13 cellular contexts compared by ENCODE assay signal in the genomic region with DNA sequence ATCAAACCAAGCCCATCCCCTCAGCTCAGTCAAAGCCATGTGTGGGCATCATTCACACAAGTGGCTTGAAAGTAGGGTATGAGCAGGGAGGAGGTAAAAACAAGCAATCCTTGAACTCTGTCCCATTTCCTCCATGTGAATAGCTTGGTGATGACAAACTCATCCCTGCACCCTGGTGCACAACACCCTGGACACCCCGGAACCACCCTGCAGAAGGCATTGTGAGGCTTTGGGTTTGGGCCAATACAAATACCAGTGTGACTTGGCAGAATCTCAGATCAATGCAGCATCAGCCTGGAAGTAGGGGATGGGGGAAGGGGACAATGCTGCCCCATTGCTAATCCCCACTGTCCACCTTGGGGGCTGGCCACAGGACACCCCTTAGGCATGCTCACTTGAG. TPM values are rescaled to one million over a fixed set of nuclear protein-coding genes. Genes with fewer than 3 reads are reported as not detected.
A peak's percentile ranks its signal among the peaks of the same experiment; 100 is the strongest.
DNase-seq lines count a peak whose midpoint lies in the region; ATAC-seq, FAIRE-seq and TF ChIP-seq lines count a peak whose summit lies in the region.
"Had no signal": no experiment of that assay in that cellular context is flagged by ENCODE, and none has a peak within 500 bp of the region (broad histone marks: within the 10 kb centered on the region; RNA-seq: fewer than 3 reads in every experiment).

No MANE protein-coding gene starts in this region.

- no peak overlapping the region for H3K4me3 ChIP-seq in CD4-positive, alpha-beta memory T cell (ENCODE audit: low read length in 2 of 2)
- no peak overlapping the region for H3K4me3 ChIP-seq in bronchial epithelial cell (ENCODE audit: low read depth, low read length)
- H3K4me3 ChIP-seq: GM12878, hepatocyte had no signal

- peak overlapping the region; percentile 19 for H3K27ac ChIP-seq in CD4-positive, alpha-beta memory T cell (ENCODE audit: low read depth, low read length)
- H3K27ac ChIP-seq: hepatocyte had no signal

- H3K9me3 ChIP-seq in CD4-positive, alpha-beta memory T cell (ENCODE audit: control insufficient read depth in 1 of 2, low read length in 2 of 2) = no peaks in the 10 kb centered on the region

- intact Hi-C loops in CD4-positive, alpha-beta memory T cell (cut with micrococcal nuclease) = no loop called here
- intact Hi-C loops in activated CD4-positive, alpha-beta T cell treated with anti-CD3 and anti-CD28 coated beads for 36 hours (cut with DNase I, micrococcal nuclease) = no loop called here

- no peaks in the 10 kb centered on the region for H3K36me3 ChIP-seq in CD4-positive, alpha-beta memory T cell (ENCODE audit: insufficient read depth, low read length)
- H3K36me3 ChIP-seq in bronchial epithelial cell (ENCODE audit: control insufficient read depth, insufficient read depth, low read length) = no peaks in the 10 kb centered on the region

- CTCF ChIA-PET in CD4-positive, alpha-beta memory T cell (lab: Charles Lee; ENCODE audit: partially characterized antibody) = interaction anchor here (0.6 kb wide), 1 partner anchor 222 kb away, joined by 3 read pairs; no protein-coding TSS in a partner anchor
- CTCF ChIA-PET in activated CD4-positive, alpha-beta T cell treated with anti-CD3 and anti-CD28 coated beads for 36 hours (lab: Charles Lee) = no interaction called here
- CTCF ChIA-PET in activated CD4-positive, alpha-beta memory T cell treated with anti-CD3 and anti-CD28 coated beads, Interleukin-2, amount 10 ng/mL, durations not matched to agents 7 days and 5 days (lab: Charles Lee) = no interaction called here

- peak; percentile 81; the same call in 1 of the 2 replicates for TF ChIP-seq EP300 in Ishikawa (IDR thresholded peaks at IDR 0.05; ENCODE audit: borderline replicate concordance)

- H3K4me3 Mint-ChIP-seq in CD4-positive, alpha-beta memory T cell = peak overlapping the region in 1 of 8 donors; percentile 64
- H3K4me3 Mint-ChIP-seq in mesothelial cell of epicardium = no peak overlapping the region
- no peak overlapping the region for H3K4me3 Mint-ChIP-seq in activated CD4-positive, alpha-beta T cell treated with anti-CD3 and anti-CD28 coated beads for 36 hours
- no peak overlapping the region for H3K4me3 Mint-ChIP-seq in activated CD4-positive, alpha-beta memory T cell treated with anti-CD3 and anti-CD28 coated beads, Interleukin-2, amount 10 ng/mL, durations not matched to agents 7 days and 5 days

- TF ChIP-seq RAD21 in Ishikawa (IDR thresholded peaks at IDR 0.05; ENCODE audit: low read depth) = no peak; the same call in 1 of the 2 replicates

- H3K9me3 Mint-ChIP-seq in CD4-positive, alpha-beta memory T cell = no peaks in the 10 kb centered on the region
- H3K9me3 Mint-ChIP-seq in mesothelial cell of epicardium = no peaks in the 10 kb centered on the region
- no peaks in the 10 kb centered on the region for H3K9me3 Mint-ChIP-seq in activated CD4-positive, alpha-beta T cell treated with anti-CD3 and anti-CD28 coated beads for 36 hours (ENCODE audit: low read depth)
- H3K9me3 Mint-ChIP-seq in activated CD4-positive, alpha-beta memory T cell treated with anti-CD3 and anti-CD28 coated beads, Interleukin-2, amount 10 ng/mL, durations not matched to agents 7 days and 5 days = no peaks in the 10 kb centered on the region
- H3K9me3 Mint-ChIP-seq: CD8-positive, alpha-beta T cell had no signal

- TF ChIP-seq CTCF in bronchial epithelial cell (IDR thresholded peaks at IDR 0.05; ENCODE audit: insufficient read depth, low read length, severe bottlenecking) (no peak), mesothelial cell of epicardium (IDR thresholded peaks at IDR 0.05; ENCODE audit: unreplicated experiment) (no peak)

- no peaks in the 10 kb centered on the region for H3K27me3 ChIP-seq in CD4-positive, alpha-beta memory T cell (ENCODE audit: insufficient read depth, low read length)
- H3K27me3 ChIP-seq in bronchial epithelial cell (ENCODE audit: control insufficient read depth, insufficient read depth, low read length) = no peaks in the 10 kb centered on the region
- H3K27me3 ChIP-seq: hepatocyte had no signal

- H3K36me3 Mint-ChIP-seq in CD4-positive, alpha-beta memory T cell = no peaks in the 10 kb centered on the region
- H3K36me3 Mint-ChIP-seq in mesothelial cell of epicardium = no peaks in the 10 kb centered on the region
- H3K36me3 Mint-ChIP-seq in activated CD4-positive, alpha-beta T cell treated with anti-CD3 and anti-CD28 coated beads for 36 hours (ENCODE audit: low read depth) = no peaks in the 10 kb centered on the region
- H3K36me3 Mint-ChIP-seq in activated CD4-positive, alpha-beta memory T cell treated with anti-CD3 and anti-CD28 coated beads, Interleukin-2, amount 10 ng/mL, durations not matched to agents 7 days and 5 days (ENCODE audit: low read depth) = no peaks in the 10 kb centered on the region
- H3K36me3 Mint-ChIP-seq: CD8-positive, alpha-beta T cell had no signal

- POLR2A ChIA-PET in CD4-positive, alpha-beta memory T cell (lab: Charles Lee; ENCODE audit: partially characterized antibody) = no interaction called here
- POLR2A ChIA-PET in activated CD4-positive, alpha-beta T cell treated with anti-CD3 and anti-CD28 coated beads for 36 hours (lab: Charles Lee) = no interaction called here
- POLR2A ChIA-PET in activated CD4-positive, alpha-beta memory T cell treated with anti-CD3 and anti-CD28 coated beads, Interleukin-2, amount 10 ng/mL, durations not matched to agents 7 days and 5 days (lab: Charles Lee) = no interaction called here

- no peak for ATAC-seq in activated CD4-positive, alpha-beta T cell treated with anti-CD3 and anti-CD28 coated beads for 36 hours
- ATAC-seq: GM12878 had no signal

- FAIRE-seq in bronchial epithelial cell (lab: Jason Lieb, UNC) = peak; percentile 72
- FAIRE-seq: GM12878 had no signal

- H3K4me1 Mint-ChIP-seq in CD4-positive, alpha-beta memory T cell = peaks cover 11 to 21% (median 17%) of the 10 kb centered on the region in 4 donors
- peaks cover 5% of the 10 kb centered on the region for H3K4me1 Mint-ChIP-seq in mesothelial cell of epicardium
- H3K4me1 Mint-ChIP-seq in activated CD4-positive, alpha-beta T cell treated with anti-CD3 and anti-CD28 coated beads for 36 hours = peaks cover 14% of the 10 kb centered on the region
- H3K4me1 Mint-ChIP-seq in activated CD4-positive, alpha-beta memory T cell treated with anti-CD3 and anti-CD28 coated beads, Interleukin-2, amount 10 ng/mL, durations not matched to agents 7 days and 5 days = peaks cover 18% of the 10 kb centered on the region

- peaks cover 0 to 2% of the 10 kb centered on the region in 2 donors for H3K27me3 Mint-ChIP-seq in CD4-positive, alpha-beta memory T cell
- peaks cover 31% of the 10 kb centered on the region for H3K27me3 Mint-ChIP-seq in mesothelial cell of epicardium (ENCODE audit: low read depth)
- H3K27me3 Mint-ChIP-seq in activated CD4-positive, alpha-beta T cell treated with anti-CD3 and anti-CD28 coated beads for 36 hours = no peaks in the 10 kb centered on the region
- no peaks in the 10 kb centered on the region for H3K27me3 Mint-ChIP-seq in activated CD4-positive, alpha-beta memory T cell treated with anti-CD3 and anti-CD28 coated beads, Interleukin-2, amount 10 ng/mL, durations not matched to agents 7 days and 5 days

- no peak for DNase-seq in CD4-positive, alpha-beta memory T cell
- peak; percentile 82 for DNase-seq in bronchial epithelial cell (ENCODE audit: low read depth)
- peak; percentile 88 for DNase-seq in mucosa of gallbladder (ENCODE audit: low spot score)
- DNase-seq in mesothelial cell of epicardium (ENCODE audit: low spot score in 2 of 2, unreplicated experiment in 2 of 2) = no peak
- DNase-seq in activated CD4-positive, alpha-beta T cell treated with anti-CD3 and anti-CD28 coated beads for 36 hours = no peak
- DNase-seq in NCI-H187 treated with DMSO at 0.1 percent for 48 hours (lab: John Stamatoyannopoulos, UW) = no peak
- no peak for DNase-seq in activated CD4-positive, alpha-beta memory T cell treated with anti-CD3 and anti-CD28 coated beads, Interleukin-2, amount 10 ng/mL, durations not matched to agents 7 days and 5 days
- DNase-seq: activated naive CD4-positive, alpha-beta T cell; NCI-H187 had no signal

- H3K27ac Mint-ChIP-seq in CD4-positive, alpha-beta memory T cell = peak overlapping the region in 5 of 7 donors; percentile 18 to 92 (median 88)
- no peak overlapping the region for H3K27ac Mint-ChIP-seq in mesothelial cell of epicardium
- H3K27ac Mint-ChIP-seq in activated CD4-positive, alpha-beta T cell treated with anti-CD3 and anti-CD28 coated beads for 36 hours = no peak overlapping the region
- H3K27ac Mint-ChIP-seq in activated CD4-positive, alpha-beta memory T cell treated with anti-CD3 and anti-CD28 coated beads, Interleukin-2, amount 10 ng/mL, durations not matched to agents 7 days and 5 days = no peak overlapping the region

- H3K4me1 ChIP-seq in CD4-positive, alpha-beta memory T cell (ENCODE audit: insufficient read depth, low read length) = peaks cover 22% of the 10 kb centered on the region

TF ChIP-seq in Ishikawa, 13 proteins besides CTCF, POLR2A, EP300 and RAD21 (continues in another document):
- TF ChIP-seq TEAD4 (IDR thresholded peaks at IDR 0.05) (peak; percentile 61), TCF12 (IDR thresholded peaks at IDR 0.05; ENCODE audit: low read depth) (peak; percentile 77), EGR1 (IDR thresholded peaks at IDR 0.05) (no peak)

RNA-seq across cellular contexts. Expression of a gene that starts 28.6 kb away (rescaled TPM):
- 1 to 10 TPM; 2.9 to 4.2 TPM for total RNA-seq in CD4-positive, alpha-beta memory T cell
- 1 to 10 TPM in 1 of 2 donors, under 1 TPM in 1; 0.46 to 1.8 TPM for polyA plus RNA-seq in CD4-positive, alpha-beta memory T cell
- total RNA-seq in bronchial epithelial cell (85.3 and 111 TPM in 2 replicates), mucosa of gallbladder (51.0 TPM), mesothelial cell of epicardium (0.77 to 0.96 TPM (median 0.78 TPM) in 3 replicates)
- under 1 TPM; 0.07 to 0.18 TPM for total RNA-seq in activated CD4-positive, alpha-beta T cell treated with anti-CD3 and anti-CD28 coated beads for 36 hours
- total RNA-seq in activated CD4-positive, alpha-beta memory T cell treated with anti-CD3 and anti-CD28 coated beads, Interleukin-2, amount 10 ng/mL, durations not matched to agents 7 days and 5 days = not detected

Comparison
In these comparisons a context has a peak if more than half of its experiments do, and no peak if none do; other contexts are left out.
1. DNase-seq: peak in bronchial epithelial cell (single experiment) and mucosa of gallbladder (single experiment); none in CD4-positive, alpha-beta memory T cell (0 of 5), mesothelial cell of epicardium (0 of 2), activated CD4-positive, alpha-beta T cell treated with anti-CD3 and anti-CD28 coated beads for 36 hours (single experiment), NCI-H187 treated with DMSO at 0.1 percent for 48 hours (single experiment) and activated CD4-positive, alpha-beta memory T cell treated with anti-CD3 and anti-CD28 coated beads, Interleukin-2, amount 10 ng/mL, durations not matched to agents 7 days and 5 days (single experiment).
2. H3K27ac Mint-ChIP-seq: peak in CD4-positive, alpha-beta memory T cell (5 of 7); none in mesothelial cell of epicardium (single experiment), activated CD4-positive, alpha-beta T cell treated with anti-CD3 and anti-CD28 coated beads for 36 hours (single experiment) and activated CD4-positive, alpha-beta memory T cell treated with anti-CD3 and anti-CD28 coated beads, Interleukin-2, amount 10 ng/mL, durations not matched to agents 7 days and 5 days (single experiment).
3. RNA of a gene that starts 28.6 kb away (total RNA-seq): 85.3 to 111 TPM in bronchial epithelial cell and 51.0 TPM in mucosa of gallbladder (single experiment); 2.9 to 4.2 TPM in CD4-positive, alpha-beta memory T cell, 0.77 to 0.96 TPM in mesothelial cell of epicardium, 0.07 to 0.18 TPM in activated CD4-positive, alpha-beta T cell treated with anti-CD3 and anti-CD28 coated beads for 36 hours and not detected in activated CD4-positive, alpha-beta memory T cell treated with anti-CD3 and anti-CD28 coated beads, Interleukin-2, amount 10 ng/mL, durations not matched to agents 7 days and 5 days; every median in the first group is over 10 times any median in the second.